23 cellular contexts compared by ENCODE assay signal in genomic region chr10:74249865-74250264, GRCh38.
DNase-seq lines count a peak whose midpoint lies in the region; ATAC-seq, FAIRE-seq and TF ChIP-seq lines count a peak whose summit lies in the region.
"Had no signal": no experiment of that assay in that cellular context is flagged by ENCODE, and none has a peak within 500 bp of the region (broad histone marks: within the 10 kb centered on the region; RNA-seq: fewer than 3 reads in every experiment).

No MANE protein-coding gene starts in this region.

- WGBS in GM23248 (ENCODE audit: low coverage in 1 of 2, low lambda C conversion rate in 2 of 2, missing lambda C conversion rate in 2 of 2), 2 experiments = 97 to 100% methylated on average over 1 of the region's 1 CpG

- H3K9me2 ChIP-seq in GM23248 (ENCODE audit: insufficient read depth) = no peaks in the 10 kb centered on the region

- H3K27ac ChIP-seq in GM23248 (no peak overlapping the region), upper lobe of right lung (no peak overlapping the region)
- H3K27ac ChIP-seq: A549, SJSA1 had no signal

- H3K27me3 ChIP-seq in GM23248 (replicated peaks; ENCODE audit: insufficient read depth) (no peaks in the 10 kb centered on the region), bronchial epithelial cell (ENCODE audit: control insufficient read depth, insufficient read depth, low read length) (no peaks in the 10 kb centered on the region), HAP-1 (ENCODE audit: low read depth) (no peaks in the 10 kb centered on the region), upper lobe of right lung (no peaks in the 10 kb centered on the region)
- H3K27me3 ChIP-seq: SJSA1 had no signal

- no peak overlapping the region for H2AFZ ChIP-seq in GM23248

- intact Hi-C loops in upper lobe of right lung (cut with DNase I) = no loop called here

- in situ Hi-C loops in GM23248 (cut with MboI) = loop anchor here (10.0 to 25.0 kb wide), 2 partner anchors 855 to 987 kb away; partner anchors contain the start of gene COMTD1
- in situ Hi-C loops in HAP-1 (cut with MboI; ENCODE audit: low sequenced_read_pairs) = no loop called here

- no peaks in the 10 kb centered on the region for H3K9me3 ChIP-seq in GM23248 (ENCODE audit: low read depth)
- H3K9me3 ChIP-seq in HAP-1 = no peaks in the 10 kb centered on the region
- no peaks in the 10 kb centered on the region for H3K9me3 ChIP-seq in upper lobe of right lung
- H3K9me3 ChIP-seq: A549, SJSA1 had no signal

- H3K4me1 ChIP-seq in GM23248 (ENCODE audit: insufficient read depth) (peaks cover 8% of the 10 kb centered on the region), HAP-1 (peaks cover 13% of the 10 kb centered on the region; the same call in 1 of the 2 replicates), upper lobe of right lung (no peaks in the 10 kb centered on the region)
- H3K4me1 ChIP-seq: A549, SJSA1 had no signal

- FAIRE-seq in bronchial epithelial cell (lab: Jason Lieb, UNC) = no peak
- FAIRE-seq: G401.6, K562 had no signal

- H3K4me2 ChIP-seq in GM23248 (ENCODE audit: unreplicated experiment) = no peak overlapping the region
- H3K4me2 ChIP-seq: A549 had no signal

- H3K9ac ChIP-seq in GM23248 = no peak overlapping the region

- DNase-seq in AG10803 (ENCODE audit: low read depth) = peak; percentile 40
- DNase-seq in GM23248 = peak; percentile 55
- peak; percentile 46 for DNase-seq in bronchial epithelial cell (ENCODE audit: low read depth)
- DNase-seq in fibroblast of pulmonary artery (ENCODE audit: low read depth) = peak; percentile 37
- DNase-seq in ureter (ENCODE audit: low spot score) = no peak
- DNase-seq in activated CD4-positive, CD25-positive, alpha-beta regulatory T cell (lab: John Stamatoyannopoulos, UW) = no peak
- DNase-seq in HAP-1 (ENCODE audit: low spot score in 2 of 2) = no peak
- no peak for DNase-seq in upper lobe of right lung
- DNase-seq: C1 segment of cervical spinal cord; CD4-positive, alpha-beta memory T cell; COR-L47; DMS53; Kasumi-1; NCI-H2029; NCI-H446; NCI-H524 treated with DMSO at 0.1 percent for 48 hours; NCI-H82; Right ventricle myocardium superior; RPMI8226 had no signal

- H4K20me1 ChIP-seq in GM23248 (ENCODE audit: insufficient read depth) = no peaks in the 10 kb centered on the region

- H3F3A ChIP-seq in GM23248 (ENCODE audit: insufficient read depth) = 0 out of 2 replicates have a peak, but pooled peaks cover 3% of the 10 kb centered on the region

- TF ChIP-seq CTCF in AG10803 (conservative IDR thresholded peaks at IDR 0.05; ENCODE audit: low read length) (no peak), bronchial epithelial cell (IDR thresholded peaks at IDR 0.05; ENCODE audit: insufficient read depth, low read length, severe bottlenecking) (no peak), fibroblast of pulmonary artery (IDR thresholded peaks at IDR 0.05; ENCODE audit: low read length, missing control alignments) (no peak), upper lobe of right lung (IDR thresholded peaks at IDR 0.05) (no peak)

- 0 out of 2 replicates have a peak, but pooled peaks cover 15% of the 10 kb centered on the region for H3K79me2 ChIP-seq in GM23248 (ENCODE audit: insufficient read depth)

- H3K36me3 ChIP-seq in GM23248 (ENCODE audit: low read depth) (no peaks in the 10 kb centered on the region), bronchial epithelial cell (ENCODE audit: control insufficient read depth, insufficient read depth, low read length) (no peaks in the 10 kb centered on the region), HAP-1 (replicated peaks) (no peaks in the 10 kb centered on the region), upper lobe of right lung (no peaks in the 10 kb centered on the region)
- H3K36me3 ChIP-seq: SJSA1 had no signal

- no peak overlapping the region for H3K4me3 ChIP-seq in AG10803 (ENCODE audit: low read length)
- no peak overlapping the region for H3K4me3 ChIP-seq in GM23248
- H3K4me3 ChIP-seq in bronchial epithelial cell (ENCODE audit: low read depth, low read length) = no peak overlapping the region
- H3K4me3 ChIP-seq in fibroblast of pulmonary artery (replicated peaks; ENCODE audit: low read depth, low read length) = no peak overlapping the region
- no peak overlapping the region for H3K4me3 ChIP-seq in HAP-1
- no peak overlapping the region for H3K4me3 ChIP-seq in upper lobe of right lung
- H3K4me3 ChIP-seq: A549, K562, SJSA1 had no signal

- ATAC-seq in upper lobe of right lung = no peak
- ATAC-seq: A549, K562 had no signal

Comparison
In these comparisons a context has a peak if more than half of its experiments do, and no peak if none do; other contexts are left out.
1. DNase-seq: peak in AG10803 (single experiment), GM23248 (single experiment), bronchial epithelial cell (single experiment) and fibroblast of pulmonary artery (single experiment); none in ureter (single experiment), activated CD4-positive, CD25-positive, alpha-beta regulatory T cell (0 of 4), HAP-1 (0 of 2) and upper lobe of right lung (single experiment).